ENCODE assay signal across 15 cellular contexts in genomic region chr3:138898301-138898700, GRCh38. TPM values are rescaled to one million over a fixed set of nuclear protein-coding genes. Genes with fewer than 3 reads are reported as not detected.
DNase-seq lines count a peak whose midpoint lies in the region; ATAC-seq and TF ChIP-seq lines count a peak whose summit lies in the region.
"Had no signal": no experiment of that assay in that cellular context is flagged by ENCODE, and none has a peak within 500 bp of the region (broad histone marks: within the 10 kb centered on the region; RNA-seq: fewer than 3 reads in every experiment).

No MANE protein-coding gene starts in this region.

- no peaks in the 10 kb centered on the region for H3K27me3 ChIP-seq in PC-3 (ENCODE audit: low read length)
- H3K27me3 ChIP-seq in osteoblast (ENCODE audit: insufficient read depth, low read length), result no peaks in the 10 kb centered on the region
- H3K27me3 ChIP-seq in vagina, result no peaks in the 10 kb centered on the region
- no peaks in the 10 kb centered on the region for H3K27me3 ChIP-seq in dorsolateral prefrontal cortex
- H3K27me3 ChIP-seq: upper lobe of left lung had no signal

- TF ChIP-seq CTCF in PC-3 (conservative IDR thresholded peaks at IDR 0.05; ENCODE audit: low read depth, low read length) (no peak), fibroblast of the aortic adventitia (IDR thresholded peaks at IDR 0.05; ENCODE audit: insufficient read depth, low read length) (no peak), osteoblast (IDR thresholded peaks at IDR 0.05; ENCODE audit: extremely low read depth, low read depth, low read length) (no peak), vagina (IDR thresholded peaks at IDR 0.05) (no peak), dorsolateral prefrontal cortex (IDR thresholded peaks at IDR 0.05 in 54 of 56, conservative IDR thresholded peaks at IDR 0.05 in 2 of 56; ENCODE audit: low read depth in 1 of 56, partially characterized antibody in 56 of 56) (no peak)

- BruUV-seq in PC-3 (replicated peaks; lab: Mats Ljungman, UMichigan), result no TSS peak

- CTCF ChIA-PET in PC-3 (lab: Charles Lee), result interaction anchor here (1.9 kb wide), 1 partner anchor 17 kb away, joined by 11 read pairs; no protein-coding TSS in a partner anchor

- peak; percentile 91 for ATAC-seq in PC-3

- no peaks in the 10 kb centered on the region for H3K4me1 ChIP-seq in PC-3 (ENCODE audit: insufficient read depth, low read length)
- H3K4me1 ChIP-seq in osteoblast (ENCODE audit: insufficient read depth, low read length), result peaks cover 11% of the 10 kb centered on the region
- H3K4me1 ChIP-seq in vagina, result no peaks in the 10 kb centered on the region

- TF ChIP-seq POLR2A in vagina (IDR thresholded peaks at IDR 0.05), result no peak

- intact Hi-C loops in PC-3 (cut with micrococcal nuclease), result loop anchor here (1.0 kb wide), 1 partner anchor 13 kb away; no protein-coding TSS in a partner anchor
- intact Hi-C loops in vagina (cut with DNase I), result no loop called here
- intact Hi-C loops in dorsolateral prefrontal cortex (cut with DNase I), result no loop called here

- no peak overlapping the region for H3K9ac ChIP-seq in PC-3 (ENCODE audit: low read length)

- H4K20me1 ChIP-seq in PC-3 (ENCODE audit: low read length) (no peaks in the 10 kb centered on the region), osteoblast (ENCODE audit: insufficient read depth, low read length) (no peaks in the 10 kb centered on the region)

- H3K27ac ChIP-seq in PC-3 (ENCODE audit: low read length) (no peak overlapping the region), osteoblast (ENCODE audit: low read depth, low read length) (no peak overlapping the region), vagina (no peak overlapping the region), dorsolateral prefrontal cortex (no peak overlapping the region)
- H3K27ac ChIP-seq: SK-N-MC, VCaP had no signal

- no peaks in the 10 kb centered on the region for H3K9me2 ChIP-seq in PC-3 (replicated peaks; ENCODE audit: low read length)

- H3K4me2 ChIP-seq in PC-3 (ENCODE audit: low read length), result no peak overlapping the region
- H3K4me2 ChIP-seq in osteoblast (ENCODE audit: insufficient read depth, low read length), result peak overlapping the region; percentile 6

- H3K36me3 ChIP-seq in PC-3 (ENCODE audit: low read depth, low read length) (no peaks in the 10 kb centered on the region), osteoblast (ENCODE audit: insufficient read depth, low read length) (no peaks in the 10 kb centered on the region), vagina (no peaks in the 10 kb centered on the region)
- H3K36me3 ChIP-seq: upper lobe of left lung had no signal

- H3F3A ChIP-seq in PC-3 (ENCODE audit: low read length, unreplicated experiment), result no peaks in the 10 kb centered on the region

- DNase-seq in AG20443 (ENCODE audit: low spot score) (peak; percentile 60), PC-3 (no peak), fibroblast of the aortic adventitia (ENCODE audit: low read depth) (peak; percentile 94), osteoblast (ENCODE audit: insufficient read length, low spot score, missing footprints) (peak; percentile 94), vagina (ENCODE audit: extremely low spot score in 2 of 2) (no peak), middle frontal gyrus (ENCODE audit: extremely low spot score, low spot score) (no peak), HPDE6-E6E7 (ENCODE audit: extremely low spot score) (no peak), dorsolateral prefrontal cortex (no peak)
- DNase-seq: DMS79; Karpas-422; stimulated activated CD4-positive, alpha-beta T cell treated with anti-CD3 and anti-CD28 coated beads, Interleukin-12 subunit alpha, Interleukin-12 subunit beta, amount 100 ng/mL, for 4 hours; upper lobe of left lung had no signal

- no peak overlapping the region for H2AFZ ChIP-seq in PC-3 (ENCODE audit: low read length)
- peak overlapping the region; percentile 8 for H2AFZ ChIP-seq in osteoblast (ENCODE audit: low read length)

- no peaks in the 10 kb centered on the region for H3K79me2 ChIP-seq in PC-3 (ENCODE audit: low read length)
- H3K79me2 ChIP-seq in osteoblast (ENCODE audit: insufficient read depth, low read length), result no peaks in the 10 kb centered on the region

- H3K4me3 ChIP-seq in PC-3 (ENCODE audit: low read length) (no peak overlapping the region), fibroblast of the aortic adventitia (ENCODE audit: low read depth, low read length) (no peak overlapping the region), osteoblast (ENCODE audit: insufficient read depth, low read length) (no peak overlapping the region), vagina (no peak overlapping the region), dorsolateral prefrontal cortex (no peak overlapping the region)
- H3K4me3 ChIP-seq: SK-N-MC, upper lobe of left lung had no signal

- POLR2A ChIA-PET in PC-3 (lab: Charles Lee; ENCODE audit: unreplicated experiment), result interaction anchor here (0.6 kb wide), 1 partner anchor 38 kb away, joined by 3 read pairs; no protein-coding TSS in a partner anchor

- H3K9me3 ChIP-seq in PC-3 (ENCODE audit: low read length) (no peaks in the 10 kb centered on the region), osteoblast (ENCODE audit: low read depth, low read length) (no peaks in the 10 kb centered on the region), vagina (no peaks in the 10 kb centered on the region)
- H3K9me3 ChIP-seq: upper lobe of left lung had no signal

RNA-seq across cellular contexts. Expression of gene FOXL2, which starts 48.6 kb away (rescaled TPM):
- not detected in 2 replicates for total RNA-seq in PC-3 (2014; rRNA removed)
- under 0.01 TPM in 1 of 2 replicates, not detected in the other for total RNA-seq in fibroblast of the aortic adventitia (ENCODE audit: low replicate concordance)
- total RNA-seq in osteoblast, result under 0.01 and 0.36 TPM in 2 replicates
- 1.5 TPM for total RNA-seq in vagina
- 1 to 10 TPM in 13 of 120 experiments, under 1 TPM in 104, not detected in 3; 0.16 to 1.9 (median 0.58) TPM for total RNA-seq in dorsolateral prefrontal cortex
- total RNA-seq: liver had no signal

RNA-seq across cellular contexts. Expression of gene FOXL2NB, which starts 48.7 kb away (rescaled TPM):
- total RNA-seq in PC-3 (2014; rRNA removed), result 0.17 TPM in 1 of 2 replicates, not detected in the other
- not detected in 2 replicates for total RNA-seq in fibroblast of the aortic adventitia (ENCODE audit: low replicate concordance)
- 0.36 TPM in 1 of 2 replicates, not detected in the other for total RNA-seq in osteoblast
- total RNA-seq in vagina, result 1.5 TPM
- total RNA-seq in dorsolateral prefrontal cortex, result 1 to 10 TPM in 16 of 120 experiments, under 1 TPM in 99, not detected in 5; 0.15 to 2.3 (median 0.55) TPM
- total RNA-seq: liver had no signal

Comparison
In these comparisons a context has a peak if more than half of its experiments do, and no peak if none do; other contexts are left out.
1. DNase-seq: peak in AG20443 (single experiment), fibroblast of the aortic adventitia (single experiment) and osteoblast (single experiment); none in PC-3 (single experiment), vagina (0 of 2), middle frontal gyrus (single experiment), HPDE6-E6E7 (single experiment) and dorsolateral prefrontal cortex (0 of 10).